1 cellular context compared by ENCODE assay signal in the genomic region with DNA sequence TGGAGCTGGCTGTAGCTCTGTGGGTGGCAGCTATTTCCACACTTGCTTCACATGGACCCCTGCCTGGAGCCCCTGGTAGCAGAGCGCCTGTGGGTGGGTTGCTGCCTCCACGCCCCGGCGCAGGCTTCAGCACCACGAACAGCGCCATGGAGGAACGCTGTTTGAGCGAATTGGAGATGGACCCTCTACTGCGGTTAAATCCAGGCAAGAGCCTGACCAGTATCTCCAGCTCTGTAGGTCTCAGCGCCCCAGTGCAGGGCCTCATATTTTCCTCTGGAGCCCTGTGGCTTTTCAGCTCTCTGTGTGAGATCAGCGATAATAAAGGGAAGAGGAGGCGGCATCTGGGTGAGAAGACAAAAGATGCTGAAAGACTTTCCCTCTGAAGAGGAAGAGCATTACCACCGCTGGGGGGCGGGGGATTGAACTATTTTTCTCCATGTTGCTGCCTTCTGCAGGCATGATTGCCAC.
TF ChIP-seq lines count a peak whose summit lies in the region.

No MANE protein-coding gene starts in this region.

TF ChIP-seq in K562, 482 proteins besides CTCF, POLR2A, EP300 and RAD21 (continued from another document):
- TF ChIP-seq, protein P1, sequence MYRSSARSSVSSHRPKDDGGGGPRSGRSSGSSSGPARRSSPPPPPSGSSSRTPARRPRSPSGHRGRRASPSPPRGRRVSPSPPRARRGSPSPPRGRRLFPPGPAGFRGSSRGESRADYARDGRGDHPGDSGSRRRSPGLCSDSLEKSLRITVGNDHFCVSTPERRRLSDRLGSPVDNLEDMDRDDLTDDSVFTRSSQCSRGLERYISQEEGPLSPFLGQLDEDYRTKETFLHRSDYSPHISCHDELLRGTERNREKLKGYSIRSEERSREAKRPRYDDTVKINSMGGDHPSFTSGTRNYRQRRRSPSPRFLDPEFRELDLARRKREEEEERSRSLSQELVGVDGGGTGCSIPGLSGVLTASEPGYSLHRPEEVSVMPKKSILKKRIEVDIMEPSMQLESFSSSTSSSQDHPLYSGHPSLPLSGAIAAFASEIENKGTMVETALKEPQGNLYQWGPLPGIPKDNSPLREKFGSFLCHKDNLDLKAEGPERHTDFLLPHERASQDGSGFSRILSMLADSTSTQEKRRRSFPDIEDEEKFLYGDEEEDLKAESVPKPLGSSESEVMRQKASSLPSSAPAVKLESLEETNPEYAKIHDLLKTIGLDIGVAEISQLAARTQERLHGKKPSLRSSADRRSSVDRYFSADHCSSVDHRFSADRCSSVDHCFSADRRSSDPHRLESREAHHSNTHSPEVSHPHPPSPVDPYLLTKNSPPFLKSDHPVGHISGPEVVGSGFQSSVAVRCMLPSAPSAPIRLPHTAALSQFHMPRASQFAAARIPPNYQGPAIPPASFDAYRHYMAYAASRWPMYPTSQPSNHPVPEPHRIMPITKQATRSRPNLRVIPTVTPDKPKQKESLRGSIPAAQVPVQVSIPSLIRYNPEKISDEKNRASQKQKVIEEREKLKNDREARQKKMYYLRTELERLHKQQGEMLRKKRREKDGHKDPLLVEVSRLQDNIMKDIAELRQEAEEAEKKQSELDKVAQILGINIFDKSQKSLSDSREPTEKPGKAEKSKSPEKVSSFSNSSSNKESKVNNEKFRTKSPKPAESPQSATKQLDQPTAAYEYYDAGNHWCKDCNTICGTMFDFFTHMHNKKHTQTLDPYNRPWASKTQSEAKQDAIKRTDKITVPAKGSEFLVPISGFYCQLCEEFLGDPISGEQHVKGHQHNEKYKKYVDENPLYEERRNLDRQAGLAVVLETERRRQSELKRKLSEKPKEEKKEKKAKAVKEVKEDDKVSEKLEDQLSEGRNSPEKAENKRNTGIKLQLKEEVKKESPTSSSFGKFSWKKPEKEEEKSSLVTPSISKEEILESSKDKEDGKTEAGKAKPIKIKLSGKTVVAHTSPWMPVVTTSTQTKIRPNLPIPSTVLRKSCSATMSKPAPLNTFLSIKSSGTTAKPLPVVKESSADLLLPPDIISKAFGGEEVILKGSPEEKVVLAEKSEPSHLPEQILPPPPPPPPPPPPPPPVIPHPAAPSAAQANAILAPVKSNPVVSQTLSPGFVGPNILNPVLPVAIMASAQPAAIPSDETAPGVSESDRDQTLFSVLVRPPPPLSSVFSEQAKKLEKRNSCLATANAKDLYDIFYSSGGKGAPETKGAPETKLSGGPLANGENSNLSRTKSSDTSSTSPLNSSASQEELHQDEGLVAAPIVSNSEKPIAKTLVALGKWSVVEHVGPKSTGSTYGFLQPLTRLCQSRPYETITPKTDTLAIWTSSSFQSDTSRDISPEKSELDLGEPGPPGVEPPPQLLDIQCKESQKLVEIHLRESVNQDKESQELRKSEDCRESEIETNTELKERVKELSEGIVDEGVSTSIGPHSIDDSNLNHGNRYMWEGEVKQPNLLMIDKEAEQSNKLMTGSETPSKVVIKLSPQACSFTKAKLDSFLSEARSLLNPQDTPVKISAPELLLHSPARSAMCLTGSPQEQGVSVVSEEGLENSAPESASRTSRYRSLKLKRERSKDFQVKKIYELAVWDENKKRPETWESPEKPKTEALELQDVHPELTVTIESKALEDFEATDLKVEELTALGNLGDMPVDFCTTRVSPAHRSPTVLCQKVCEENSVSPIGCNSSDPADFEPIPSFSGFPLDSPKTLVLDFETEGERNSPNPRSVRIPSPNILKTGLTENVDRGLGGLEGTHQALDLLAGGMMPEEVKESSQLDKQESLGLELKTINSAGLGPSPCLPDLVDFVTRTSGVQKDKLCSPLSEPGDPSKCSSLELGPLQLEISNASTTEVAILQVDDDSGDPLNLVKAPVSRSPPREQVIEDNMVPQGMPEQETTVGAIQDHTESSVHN (IDR thresholded peaks at IDR 0.05; ENCODE audit: borderline replicate concordance in 1 of 2, low read depth in 1 of 2): no peak
